1 cellular context compared by ENCODE assay signal in the genomic region with DNA sequence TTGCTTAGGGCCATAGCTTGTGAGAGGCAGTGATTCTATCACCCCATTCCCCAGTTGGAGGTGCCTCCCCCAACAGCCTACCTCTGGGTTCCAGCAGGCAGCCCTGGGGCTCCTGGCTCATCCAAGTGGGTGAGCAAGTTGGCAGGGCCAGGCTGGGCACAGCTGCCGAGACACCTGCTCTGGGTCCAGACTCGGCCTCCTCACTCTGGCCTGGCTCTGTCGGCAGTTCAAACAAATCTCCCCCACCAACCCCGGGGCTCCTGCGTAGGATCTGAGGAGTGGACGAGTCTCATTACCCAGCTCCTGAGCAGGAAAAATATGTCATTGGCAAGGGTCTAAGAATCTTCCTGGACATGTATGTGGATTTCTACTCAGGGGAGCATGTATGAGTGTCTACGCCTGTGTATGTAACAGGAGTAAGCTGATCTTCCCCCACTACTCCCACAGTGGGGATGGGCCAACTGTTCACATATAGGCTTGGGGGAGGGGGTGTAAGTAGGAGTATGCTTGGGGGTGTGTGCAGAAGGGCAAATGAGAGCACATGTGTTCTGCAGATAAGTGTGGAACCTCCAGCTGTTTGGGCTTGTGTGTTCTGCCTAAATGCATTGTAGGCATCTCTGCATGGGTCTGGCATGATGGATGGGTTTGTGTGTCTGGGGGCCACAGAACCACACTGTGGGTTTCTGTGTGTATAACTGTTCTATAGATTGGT.
A peak's percentile ranks its signal among the peaks of the same experiment; 100 is the strongest.
TF ChIP-seq lines count a peak whose summit lies in the region.

No MANE protein-coding gene starts in this region.

TF ChIP-seq in HepG2, 621 proteins besides CTCF, POLR2A, EP300 and RAD21 (continued from another document and continues in another):
- TF ChIP-seq, protein P1, sequence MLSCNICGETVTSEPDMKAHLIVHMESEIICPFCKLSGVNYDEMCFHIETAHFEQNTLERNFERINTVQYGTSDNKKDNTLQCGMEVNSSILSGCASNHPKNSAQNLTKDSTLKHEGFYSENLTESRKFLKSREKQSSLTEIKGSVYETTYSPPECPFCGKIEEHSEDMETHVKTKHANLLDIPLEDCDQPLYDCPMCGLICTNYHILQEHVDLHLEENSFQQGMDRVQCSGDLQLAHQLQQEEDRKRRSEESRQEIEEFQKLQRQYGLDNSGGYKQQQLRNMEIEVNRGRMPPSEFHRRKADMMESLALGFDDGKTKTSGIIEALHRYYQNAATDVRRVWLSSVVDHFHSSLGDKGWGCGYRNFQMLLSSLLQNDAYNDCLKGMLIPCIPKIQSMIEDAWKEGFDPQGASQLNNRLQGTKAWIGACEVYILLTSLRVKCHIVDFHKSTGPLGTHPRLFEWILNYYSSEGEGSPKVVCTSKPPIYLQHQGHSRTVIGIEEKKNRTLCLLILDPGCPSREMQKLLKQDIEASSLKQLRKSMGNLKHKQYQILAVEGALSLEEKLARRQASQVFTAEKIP (CRISPR knock-in tag; IDR thresholded peaks at IDR 0.05; ENCODE audit: borderline replicate concordance) = no peak
- TF ChIP-seq ZFYVE20 (CRISPR knock-in tag; IDR thresholded peaks at IDR 0.05; ENCODE audit: borderline replicate concordance, low read depth) (peak; percentile 72; the same call in 1 of the 2 replicates), CHD2 (IDR thresholded peaks at IDR 0.05; ENCODE audit: low read depth, low read length) (peak; percentile 51), ZNF496 (CRISPR knock-in tag; IDR thresholded peaks at IDR 0.05; ENCODE audit: insufficient replicate concordance) (no peak), KLF9 (CRISPR knock-in tag; IDR thresholded peaks at IDR 0.05; ENCODE audit: low read depth) (no peak), MAFG (CRISPR knock-in tag; IDR thresholded peaks at IDR 0.05) (no peak), CHCHD3 (CRISPR knock-in tag; IDR thresholded peaks at IDR 0.05) (no peak; the same call in 1 of the 2 replicates), ZSCAN20 (CRISPR knock-in tag; IDR thresholded peaks at IDR 0.05; ENCODE audit: borderline replicate concordance) (peak; percentile 21; the same call in 1 of the 2 replicates), ZNF460 (CRISPR knock-in tag; IDR thresholded peaks at IDR 0.05; ENCODE audit: borderline replicate concordance) (no peak), ZNF772 (CRISPR knock-in tag; IDR thresholded peaks at IDR 0.05) (peak; percentile 95), RBM22 (optimal IDR thresholded peaks at IDR 0.05; ENCODE audit: low read length) (peak; percentile 99), YY1 (IDR thresholded peaks at IDR 0.05; ENCODE audit: insufficient read depth, insufficient replicate concordance, low read depth, low read length) (peak; percentile 51), ZNF598 (CRISPR knock-in tag; IDR thresholded peaks at IDR 0.05; ENCODE audit: borderline replicate concordance) (no peak), KMT2A (CRISPR knock-in tag; IDR thresholded peaks at IDR 0.05) (no peak), PITX1 (CRISPR knock-in tag; IDR thresholded peaks at IDR 0.05) (no peak), ZNF235 (CRISPR knock-in tag; IDR thresholded peaks at IDR 0.05; ENCODE audit: borderline replicate concordance) (peak; percentile 87), DPF2 (CRISPR knock-in tag; IDR thresholded peaks at IDR 0.05; ENCODE audit: borderline replicate concordance, low read depth) (peak; percentile 26; the same call in 1 of the 2 replicates), ZBTB3 (CRISPR knock-in tag; IDR thresholded peaks at IDR 0.05; ENCODE audit: borderline replicate concordance, low read depth) (no peak), ZNF747 (CRISPR knock-in tag; IDR thresholded peaks at IDR 0.05; ENCODE audit: borderline replicate concordance) (peak; percentile 72), JUND (CRISPR knock-in tag; IDR thresholded peaks at IDR 0.05) (no peak; the same call in 1 of the 2 replicates), XRCC5 (optimal IDR thresholded peaks at IDR 0.05; ENCODE audit: low read length) (peak; percentile 19), ZMYM4 (CRISPR knock-in tag; IDR thresholded peaks at IDR 0.05) (no peak), NONO (IDR thresholded peaks at IDR 0.05) (no peak), NONO (CRISPR knock-in tag; conservative IDR thresholded peaks at IDR 0.05) (peak; percentile 83; the same call in 1 of the 2 replicates)
- TF ChIP-seq, protein P2, sequence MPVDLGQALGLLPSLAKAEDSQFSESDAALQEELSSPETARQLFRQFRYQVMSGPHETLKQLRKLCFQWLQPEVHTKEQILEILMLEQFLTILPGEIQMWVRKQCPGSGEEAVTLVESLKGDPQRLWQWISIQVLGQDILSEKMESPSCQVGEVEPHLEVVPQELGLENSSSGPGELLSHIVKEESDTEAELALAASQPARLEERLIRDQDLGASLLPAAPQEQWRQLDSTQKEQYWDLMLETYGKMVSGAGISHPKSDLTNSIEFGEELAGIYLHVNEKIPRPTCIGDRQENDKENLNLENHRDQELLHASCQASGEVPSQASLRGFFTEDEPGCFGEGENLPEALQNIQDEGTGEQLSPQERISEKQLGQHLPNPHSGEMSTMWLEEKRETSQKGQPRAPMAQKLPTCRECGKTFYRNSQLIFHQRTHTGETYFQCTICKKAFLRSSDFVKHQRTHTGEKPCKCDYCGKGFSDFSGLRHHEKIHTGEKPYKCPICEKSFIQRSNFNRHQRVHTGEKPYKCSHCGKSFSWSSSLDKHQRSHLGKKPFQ (CRISPR knock-in tag; IDR thresholded peaks at IDR 0.05; ENCODE audit: insufficient replicate concordance) = no peak
- TF ChIP-seq, protein P3, sequence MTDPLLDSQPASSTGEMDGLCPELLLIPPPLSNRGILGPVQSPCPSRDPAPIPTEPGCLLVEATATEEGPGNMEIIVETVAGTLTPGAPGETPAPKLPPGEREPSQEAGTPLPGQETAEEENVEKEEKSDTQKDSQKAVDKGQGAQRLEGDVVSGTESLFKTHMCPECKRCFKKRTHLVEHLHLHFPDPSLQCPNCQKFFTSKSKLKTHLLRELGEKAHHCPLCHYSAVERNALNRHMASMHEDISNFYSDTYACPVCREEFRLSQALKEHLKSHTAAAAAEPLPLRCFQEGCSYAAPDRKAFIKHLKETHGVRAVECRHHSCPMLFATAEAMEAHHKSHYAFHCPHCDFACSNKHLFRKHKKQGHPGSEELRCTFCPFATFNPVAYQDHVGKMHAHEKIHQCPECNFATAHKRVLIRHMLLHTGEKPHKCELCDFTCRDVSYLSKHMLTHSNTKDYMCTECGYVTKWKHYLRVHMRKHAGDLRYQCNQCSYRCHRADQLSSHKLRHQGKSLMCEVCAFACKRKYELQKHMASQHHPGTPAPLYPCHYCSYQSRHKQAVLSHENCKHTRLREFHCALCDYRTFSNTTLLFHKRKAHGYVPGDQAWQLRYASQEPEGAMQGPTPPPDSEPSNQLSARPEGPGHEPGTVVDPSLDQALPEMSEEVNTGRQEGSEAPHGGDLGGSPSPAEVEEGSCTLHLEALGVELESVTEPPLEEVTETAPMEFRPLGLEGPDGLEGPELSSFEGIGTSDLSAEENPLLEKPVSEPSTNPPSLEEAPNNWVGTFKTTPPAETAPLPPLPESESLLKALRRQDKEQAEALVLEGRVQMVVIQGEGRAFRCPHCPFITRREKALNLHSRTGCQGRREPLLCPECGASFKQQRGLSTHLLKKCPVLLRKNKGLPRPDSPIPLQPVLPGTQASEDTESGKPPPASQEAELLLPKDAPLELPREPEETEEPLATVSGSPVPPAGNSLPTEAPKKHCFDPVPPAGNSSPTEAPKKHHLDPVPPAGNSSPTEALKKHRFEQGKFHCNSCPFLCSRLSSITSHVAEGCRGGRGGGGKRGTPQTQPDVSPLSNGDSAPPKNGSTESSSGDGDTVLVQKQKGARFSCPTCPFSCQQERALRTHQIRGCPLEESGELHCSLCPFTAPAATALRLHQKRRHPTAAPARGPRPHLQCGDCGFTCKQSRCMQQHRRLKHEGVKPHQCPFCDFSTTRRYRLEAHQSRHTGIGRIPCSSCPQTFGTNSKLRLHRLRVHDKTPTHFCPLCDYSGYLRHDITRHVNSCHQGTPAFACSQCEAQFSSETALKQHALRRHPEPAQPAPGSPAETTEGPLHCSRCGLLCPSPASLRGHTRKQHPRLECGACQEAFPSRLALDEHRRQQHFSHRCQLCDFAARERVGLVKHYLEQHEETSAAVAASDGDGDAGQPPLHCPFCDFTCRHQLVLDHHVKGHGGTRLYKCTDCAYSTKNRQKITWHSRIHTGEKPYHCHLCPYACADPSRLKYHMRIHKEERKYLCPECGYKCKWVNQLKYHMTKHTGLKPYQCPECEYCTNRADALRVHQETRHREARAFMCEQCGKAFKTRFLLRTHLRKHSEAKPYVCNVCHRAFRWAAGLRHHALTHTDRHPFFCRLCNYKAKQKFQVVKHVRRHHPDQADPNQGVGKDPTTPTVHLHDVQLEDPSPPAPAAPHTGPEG (CRISPR knock-in tag; IDR thresholded peaks at IDR 0.05) = no peak; the same call in none of the 2 replicates
- TF ChIP-seq, protein P4, sequence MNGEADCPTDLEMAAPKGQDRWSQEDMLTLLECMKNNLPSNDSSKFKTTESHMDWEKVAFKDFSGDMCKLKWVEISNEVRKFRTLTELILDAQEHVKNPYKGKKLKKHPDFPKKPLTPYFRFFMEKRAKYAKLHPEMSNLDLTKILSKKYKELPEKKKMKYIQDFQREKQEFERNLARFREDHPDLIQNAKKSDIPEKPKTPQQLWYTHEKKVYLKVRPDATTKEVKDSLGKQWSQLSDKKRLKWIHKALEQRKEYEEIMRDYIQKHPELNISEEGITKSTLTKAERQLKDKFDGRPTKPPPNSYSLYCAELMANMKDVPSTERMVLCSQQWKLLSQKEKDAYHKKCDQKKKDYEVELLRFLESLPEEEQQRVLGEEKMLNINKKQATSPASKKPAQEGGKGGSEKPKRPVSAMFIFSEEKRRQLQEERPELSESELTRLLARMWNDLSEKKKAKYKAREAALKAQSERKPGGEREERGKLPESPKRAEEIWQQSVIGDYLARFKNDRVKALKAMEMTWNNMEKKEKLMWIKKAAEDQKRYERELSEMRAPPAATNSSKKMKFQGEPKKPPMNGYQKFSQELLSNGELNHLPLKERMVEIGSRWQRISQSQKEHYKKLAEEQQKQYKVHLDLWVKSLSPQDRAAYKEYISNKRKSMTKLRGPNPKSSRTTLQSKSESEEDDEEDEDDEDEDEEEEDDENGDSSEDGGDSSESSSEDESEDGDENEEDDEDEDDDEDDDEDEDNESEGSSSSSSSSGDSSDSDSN (CRISPR knock-in tag; IDR thresholded peaks at IDR 0.05) = peak; percentile 80
- TF ChIP-seq, protein P5, sequence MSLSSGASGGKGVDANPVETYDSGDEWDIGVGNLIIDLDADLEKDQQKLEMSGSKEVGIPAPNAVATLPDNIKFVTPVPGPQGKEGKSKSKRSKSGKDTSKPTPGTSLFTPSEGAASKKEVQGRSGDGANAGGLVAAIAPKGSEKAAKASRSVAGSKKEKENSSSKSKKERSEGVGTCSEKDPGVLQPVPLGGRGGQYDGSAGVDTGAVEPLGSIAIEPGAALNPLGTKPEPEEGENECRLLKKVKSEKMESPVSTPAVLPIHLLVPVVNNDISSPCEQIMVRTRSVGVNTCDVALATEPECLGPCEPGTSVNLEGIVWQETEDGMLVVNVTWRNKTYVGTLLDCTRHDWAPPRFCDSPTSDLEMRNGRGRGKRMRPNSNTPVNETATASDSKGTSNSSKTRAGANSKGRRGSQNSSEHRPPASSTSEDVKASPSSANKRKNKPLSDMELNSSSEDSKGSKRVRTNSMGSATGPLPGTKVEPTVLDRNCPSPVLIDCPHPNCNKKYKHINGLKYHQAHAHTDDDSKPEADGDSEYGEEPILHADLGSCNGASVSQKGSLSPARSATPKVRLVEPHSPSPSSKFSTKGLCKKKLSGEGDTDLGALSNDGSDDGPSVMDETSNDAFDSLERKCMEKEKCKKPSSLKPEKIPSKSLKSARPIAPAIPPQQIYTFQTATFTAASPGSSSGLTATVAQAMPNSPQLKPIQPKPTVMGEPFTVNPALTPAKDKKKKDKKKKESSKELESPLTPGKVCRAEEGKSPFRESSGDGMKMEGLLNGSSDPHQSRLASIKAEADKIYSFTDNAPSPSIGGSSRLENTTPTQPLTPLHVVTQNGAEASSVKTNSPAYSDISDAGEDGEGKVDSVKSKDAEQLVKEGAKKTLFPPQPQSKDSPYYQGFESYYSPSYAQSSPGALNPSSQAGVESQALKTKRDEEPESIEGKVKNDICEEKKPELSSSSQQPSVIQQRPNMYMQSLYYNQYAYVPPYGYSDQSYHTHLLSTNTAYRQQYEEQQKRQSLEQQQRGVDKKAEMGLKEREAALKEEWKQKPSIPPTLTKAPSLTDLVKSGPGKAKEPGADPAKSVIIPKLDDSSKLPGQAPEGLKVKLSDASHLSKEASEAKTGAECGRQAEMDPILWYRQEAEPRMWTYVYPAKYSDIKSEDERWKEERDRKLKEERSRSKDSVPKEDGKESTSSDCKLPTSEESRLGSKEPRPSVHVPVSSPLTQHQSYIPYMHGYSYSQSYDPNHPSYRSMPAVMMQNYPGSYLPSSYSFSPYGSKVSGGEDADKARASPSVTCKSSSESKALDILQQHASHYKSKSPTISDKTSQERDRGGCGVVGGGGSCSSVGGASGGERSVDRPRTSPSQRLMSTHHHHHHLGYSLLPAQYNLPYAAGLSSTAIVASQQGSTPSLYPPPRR (CRISPR knock-in tag; IDR thresholded peaks at IDR 0.05; ENCODE audit: borderline replicate concordance) = peak; percentile 71; the same call in 1 of the 2 replicates
- TF ChIP-seq, protein P6, sequence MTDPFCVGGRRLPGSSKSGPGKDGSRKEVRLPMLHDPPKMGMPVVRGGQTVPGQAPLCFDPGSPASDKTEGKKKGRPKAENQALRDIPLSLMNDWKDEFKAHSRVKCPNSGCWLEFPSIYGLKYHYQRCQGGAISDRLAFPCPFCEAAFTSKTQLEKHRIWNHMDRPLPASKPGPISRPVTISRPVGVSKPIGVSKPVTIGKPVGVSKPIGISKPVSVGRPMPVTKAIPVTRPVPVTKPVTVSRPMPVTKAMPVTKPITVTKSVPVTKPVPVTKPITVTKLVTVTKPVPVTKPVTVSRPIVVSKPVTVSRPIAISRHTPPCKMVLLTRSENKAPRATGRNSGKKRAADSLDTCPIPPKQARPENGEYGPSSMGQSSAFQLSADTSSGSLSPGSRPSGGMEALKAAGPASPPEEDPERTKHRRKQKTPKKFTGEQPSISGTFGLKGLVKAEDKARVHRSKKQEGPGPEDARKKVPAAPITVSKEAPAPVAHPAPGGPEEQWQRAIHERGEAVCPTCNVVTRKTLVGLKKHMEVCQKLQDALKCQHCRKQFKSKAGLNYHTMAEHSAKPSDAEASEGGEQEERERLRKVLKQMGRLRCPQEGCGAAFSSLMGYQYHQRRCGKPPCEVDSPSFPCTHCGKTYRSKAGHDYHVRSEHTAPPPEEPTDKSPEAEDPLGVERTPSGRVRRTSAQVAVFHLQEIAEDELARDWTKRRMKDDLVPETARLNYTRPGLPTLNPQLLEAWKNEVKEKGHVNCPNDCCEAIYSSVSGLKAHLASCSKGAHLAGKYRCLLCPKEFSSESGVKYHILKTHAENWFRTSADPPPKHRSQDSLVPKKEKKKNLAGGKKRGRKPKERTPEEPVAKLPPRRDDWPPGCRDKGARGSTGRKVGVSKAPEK (CRISPR knock-in tag; IDR thresholded peaks at IDR 0.05; ENCODE audit: borderline replicate concordance) = no peak
- TF ChIP-seq, protein P7, sequence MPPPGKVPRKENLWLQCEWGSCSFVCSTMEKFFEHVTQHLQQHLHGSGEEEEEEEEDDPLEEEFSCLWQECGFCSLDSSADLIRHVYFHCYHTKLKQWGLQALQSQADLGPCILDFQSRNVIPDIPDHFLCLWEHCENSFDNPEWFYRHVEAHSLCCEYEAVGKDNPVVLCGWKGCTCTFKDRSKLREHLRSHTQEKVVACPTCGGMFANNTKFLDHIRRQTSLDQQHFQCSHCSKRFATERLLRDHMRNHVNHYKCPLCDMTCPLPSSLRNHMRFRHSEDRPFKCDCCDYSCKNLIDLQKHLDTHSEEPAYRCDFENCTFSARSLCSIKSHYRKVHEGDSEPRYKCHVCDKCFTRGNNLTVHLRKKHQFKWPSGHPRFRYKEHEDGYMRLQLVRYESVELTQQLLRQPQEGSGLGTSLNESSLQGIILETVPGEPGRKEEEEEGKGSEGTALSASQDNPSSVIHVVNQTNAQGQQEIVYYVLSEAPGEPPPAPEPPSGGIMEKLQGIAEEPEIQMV (CRISPR knock-in tag; IDR thresholded peaks at IDR 0.05; ENCODE audit: low read depth) = no peak
